In the genomic region with DNA sequence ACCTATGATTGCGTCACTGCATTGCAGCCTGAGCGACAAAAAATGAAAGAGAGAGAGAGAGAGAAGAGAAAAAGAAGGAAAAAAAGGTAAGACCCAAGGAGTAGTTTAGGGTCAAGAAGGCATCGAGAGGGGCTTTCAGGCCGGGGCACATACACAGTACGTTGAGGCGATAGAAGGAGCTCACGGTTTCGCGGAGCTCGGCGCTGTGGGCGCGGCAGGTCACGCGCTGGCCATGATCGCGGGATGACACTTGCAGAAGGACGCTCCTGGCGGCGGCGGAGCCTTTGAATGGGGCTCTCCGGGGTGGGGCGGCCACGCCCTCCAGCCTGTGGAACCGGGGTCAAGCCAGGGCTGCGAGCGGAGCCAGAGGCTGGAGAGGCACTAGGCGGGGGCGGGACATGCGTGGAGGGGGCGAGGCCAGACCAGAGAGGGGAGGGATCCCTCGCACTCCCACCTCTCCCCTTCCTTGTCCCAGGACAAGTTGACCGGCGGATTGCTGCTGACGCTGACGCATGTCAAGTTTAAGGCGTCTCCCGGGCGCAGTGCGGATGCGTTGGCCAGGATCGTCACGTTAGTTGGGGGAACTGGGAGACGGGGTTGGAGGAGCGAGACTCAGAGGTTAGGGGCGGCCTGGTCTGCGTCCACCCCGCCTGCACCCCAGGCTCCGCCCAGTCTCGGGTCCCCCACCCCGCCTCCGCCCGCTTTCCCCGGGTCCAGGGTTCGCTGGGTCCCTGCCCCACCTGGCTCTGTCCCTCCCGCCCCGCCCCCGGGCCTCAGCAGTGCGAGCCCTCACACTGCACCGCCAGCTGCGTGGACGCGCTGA, we compare ENCODE assay signal across 1 cellular context.
TF ChIP-seq lines count a peak whose summit lies in the region.

No MANE protein-coding gene starts in this region.

TF ChIP-seq in HEK293, 187 proteins besides CTCF, POLR2A, EP300 and RAD21 (continued from another document and continues in another):
- TF ChIP-seq BCL11B (tag by site-specific recombination; IDR thresholded peaks at IDR 0.05; ENCODE audit: low read depth) (no peak), KLF17 (tag by site-specific recombination; IDR thresholded peaks at IDR 0.05) (peak; percentile 79), ZNF488 (tag by site-specific recombination; IDR thresholded peaks at IDR 0.05) (no peak), ZNF48 (tag by site-specific recombination; IDR thresholded peaks at IDR 0.05) (no peak), HOXA7 (CRISPR knock-in tag; IDR thresholded peaks at IDR 0.05; ENCODE audit: borderline replicate concordance) (no peak), MEIS1 (CRISPR knock-in tag; IDR thresholded peaks at IDR 0.05; ENCODE audit: borderline replicate concordance) (no peak), ZNF133 (tag by site-specific recombination; IDR thresholded peaks at IDR 0.05) (no peak), ZNF140 (tag by site-specific recombination; IDR thresholded peaks at IDR 0.05) (no peak), ZNF341 (tag by site-specific recombination; IDR thresholded peaks at IDR 0.05; ENCODE audit: low read depth) (no peak), ZNF214 (tag by site-specific recombination; IDR thresholded peaks at IDR 0.05; ENCODE audit: borderline replicate concordance) (no peak), ZNF692 (tag by site-specific recombination; IDR thresholded peaks at IDR 0.05) (peak; percentile 48; the same call in 1 of the 2 replicates), GFI1B (tag by site-specific recombination; IDR thresholded peaks at IDR 0.05) (no peak), ZNF837 (tag by site-specific recombination; IDR thresholded peaks at IDR 0.05) (no peak), ZBTB17 (tag by site-specific recombination; IDR thresholded peaks at IDR 0.05) (peak; percentile 91), ZNF510 (tag by site-specific recombination; IDR thresholded peaks at IDR 0.05; ENCODE audit: insufficient replicate concordance) (no peak), ZNF513 (tag by site-specific recombination; IDR thresholded peaks at IDR 0.05) (no peak), ZNF324 (tag by site-specific recombination; IDR thresholded peaks at IDR 0.05) (no peak; the same call in 1 of the 2 replicates), ZNF248 (tag by site-specific recombination; IDR thresholded peaks at IDR 0.05) (no peak), ZNF19 (tag by site-specific recombination; IDR thresholded peaks at IDR 0.05; ENCODE audit: low read depth) (no peak), ZNF266 (tag by site-specific recombination; IDR thresholded peaks at IDR 0.05; ENCODE audit: low read depth) (no peak), ZNF518A (tag by site-specific recombination; conservative IDR thresholded peaks at IDR 0.05; ENCODE audit: low read depth) (no peak), SP3 (tag by site-specific recombination; IDR thresholded peaks at IDR 0.05) (peak; percentile 99), ZNF600 (tag by site-specific recombination; IDR thresholded peaks at IDR 0.05) (peak; percentile 72; the same call in 1 of the 2 replicates), ZNF701 (tag by site-specific recombination; IDR thresholded peaks at IDR 0.05) (no peak), ZNF776 (tag by site-specific recombination; IDR thresholded peaks at IDR 0.05; ENCODE audit: borderline replicate concordance) (no peak), ZSCAN5A (tag by site-specific recombination; IDR thresholded peaks at IDR 0.05) (no peak), ZIC2 (tag by site-specific recombination; IDR thresholded peaks at IDR 0.05) (no peak), ZNF114 (tag by site-specific recombination; IDR thresholded peaks at IDR 0.05) (no peak), ZNF548 (tag by site-specific recombination; IDR thresholded peaks at IDR 0.05) (no peak), ZNF292 (tag by site-specific recombination; IDR thresholded peaks at IDR 0.05; ENCODE audit: borderline replicate concordance, low read depth) (no peak)
- TF ChIP-seq, protein P1, sequence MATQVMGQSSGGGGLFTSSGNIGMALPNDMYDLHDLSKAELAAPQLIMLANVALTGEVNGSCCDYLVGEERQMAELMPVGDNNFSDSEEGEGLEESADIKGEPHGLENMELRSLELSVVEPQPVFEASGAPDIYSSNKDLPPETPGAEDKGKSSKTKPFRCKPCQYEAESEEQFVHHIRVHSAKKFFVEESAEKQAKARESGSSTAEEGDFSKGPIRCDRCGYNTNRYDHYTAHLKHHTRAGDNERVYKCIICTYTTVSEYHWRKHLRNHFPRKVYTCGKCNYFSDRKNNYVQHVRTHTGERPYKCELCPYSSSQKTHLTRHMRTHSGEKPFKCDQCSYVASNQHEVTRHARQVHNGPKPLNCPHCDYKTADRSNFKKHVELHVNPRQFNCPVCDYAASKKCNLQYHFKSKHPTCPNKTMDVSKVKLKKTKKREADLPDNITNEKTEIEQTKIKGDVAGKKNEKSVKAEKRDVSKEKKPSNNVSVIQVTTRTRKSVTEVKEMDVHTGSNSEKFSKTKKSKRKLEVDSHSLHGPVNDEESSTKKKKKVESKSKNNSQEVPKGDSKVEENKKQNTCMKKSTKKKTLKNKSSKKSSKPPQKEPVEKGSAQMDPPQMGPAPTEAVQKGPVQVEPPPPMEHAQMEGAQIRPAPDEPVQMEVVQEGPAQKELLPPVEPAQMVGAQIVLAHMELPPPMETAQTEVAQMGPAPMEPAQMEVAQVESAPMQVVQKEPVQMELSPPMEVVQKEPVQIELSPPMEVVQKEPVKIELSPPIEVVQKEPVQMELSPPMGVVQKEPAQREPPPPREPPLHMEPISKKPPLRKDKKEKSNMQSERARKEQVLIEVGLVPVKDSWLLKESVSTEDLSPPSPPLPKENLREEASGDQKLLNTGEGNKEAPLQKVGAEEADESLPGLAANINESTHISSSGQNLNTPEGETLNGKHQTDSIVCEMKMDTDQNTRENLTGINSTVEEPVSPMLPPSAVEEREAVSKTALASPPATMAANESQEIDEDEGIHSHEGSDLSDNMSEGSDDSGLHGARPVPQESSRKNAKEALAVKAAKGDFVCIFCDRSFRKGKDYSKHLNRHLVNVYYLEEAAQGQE (tag by site-specific recombination; IDR thresholded peaks at IDR 0.05), result no peak
- TF ChIP-seq, protein P2, sequence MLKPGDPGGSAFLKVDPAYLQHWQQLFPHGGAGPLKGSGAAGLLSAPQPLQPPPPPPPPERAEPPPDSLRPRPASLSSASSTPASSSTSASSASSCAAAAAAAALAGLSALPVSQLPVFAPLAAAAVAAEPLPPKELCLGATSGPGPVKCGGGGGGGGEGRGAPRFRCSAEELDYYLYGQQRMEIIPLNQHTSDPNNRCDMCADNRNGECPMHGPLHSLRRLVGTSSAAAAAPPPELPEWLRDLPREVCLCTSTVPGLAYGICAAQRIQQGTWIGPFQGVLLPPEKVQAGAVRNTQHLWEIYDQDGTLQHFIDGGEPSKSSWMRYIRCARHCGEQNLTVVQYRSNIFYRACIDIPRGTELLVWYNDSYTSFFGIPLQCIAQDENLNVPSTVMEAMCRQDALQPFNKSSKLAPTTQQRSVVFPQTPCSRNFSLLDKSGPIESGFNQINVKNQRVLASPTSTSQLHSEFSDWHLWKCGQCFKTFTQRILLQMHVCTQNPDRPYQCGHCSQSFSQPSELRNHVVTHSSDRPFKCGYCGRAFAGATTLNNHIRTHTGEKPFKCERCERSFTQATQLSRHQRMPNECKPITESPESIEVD (tag by site-specific recombination; IDR thresholded peaks at IDR 0.05), result no peak
- TF ChIP-seq, protein P3, sequence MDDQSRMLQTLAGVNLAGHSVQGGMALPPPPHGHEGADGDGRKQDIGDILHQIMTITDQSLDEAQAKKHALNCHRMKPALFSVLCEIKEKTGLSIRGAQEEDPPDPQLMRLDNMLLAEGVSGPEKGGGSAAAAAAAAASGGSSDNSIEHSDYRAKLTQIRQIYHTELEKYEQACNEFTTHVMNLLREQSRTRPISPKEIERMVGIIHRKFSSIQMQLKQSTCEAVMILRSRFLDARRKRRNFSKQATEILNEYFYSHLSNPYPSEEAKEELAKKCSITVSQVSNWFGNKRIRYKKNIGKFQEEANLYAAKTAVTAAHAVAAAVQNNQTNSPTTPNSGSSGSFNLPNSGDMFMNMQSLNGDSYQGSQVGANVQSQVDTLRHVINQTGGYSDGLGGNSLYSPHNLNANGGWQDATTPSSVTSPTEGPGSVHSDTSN (CRISPR knock-in tag; IDR thresholded peaks at IDR 0.05), result peak; percentile 53; the same call in 1 of the 2 replicates
- TF ChIP-seq, protein P4, sequence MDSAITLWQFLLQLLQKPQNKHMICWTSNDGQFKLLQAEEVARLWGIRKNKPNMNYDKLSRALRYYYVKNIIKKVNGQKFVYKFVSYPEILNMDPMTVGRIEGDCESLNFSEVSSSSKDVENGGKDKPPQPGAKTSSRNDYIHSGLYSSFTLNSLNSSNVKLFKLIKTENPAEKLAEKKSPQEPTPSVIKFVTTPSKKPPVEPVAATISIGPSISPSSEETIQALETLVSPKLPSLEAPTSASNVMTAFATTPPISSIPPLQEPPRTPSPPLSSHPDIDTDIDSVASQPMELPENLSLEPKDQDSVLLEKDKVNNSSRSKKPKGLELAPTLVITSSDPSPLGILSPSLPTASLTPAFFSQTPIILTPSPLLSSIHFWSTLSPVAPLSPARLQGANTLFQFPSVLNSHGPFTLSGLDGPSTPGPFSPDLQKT (IDR thresholded peaks at IDR 0.05; ENCODE audit: borderline replicate concordance, low read depth, low read length), result no peak
